ENCODE assay signal across 17 cellular contexts in genomic region chr7:83457022-83457892, GRCh38.
DNase-seq lines count a peak whose midpoint lies in the region; ATAC-seq, FAIRE-seq and TF ChIP-seq lines count a peak whose summit lies in the region.
"Had no signal": no experiment of that assay in that cellular context is flagged by ENCODE, and none has a peak within 500 bp of the region (broad histone marks: within the 10 kb centered on the region; RNA-seq: fewer than 3 reads in every experiment).

No MANE protein-coding gene starts in this region.

- H3K4me1 Mint-ChIP-seq in osteocyte (ENCODE audit: unreplicated experiment) (peaks cover 10% of the 10 kb centered on the region), nephron progenitor cell (peaks cover 23% of the 10 kb centered on the region)
- H3K4me1 Mint-ChIP-seq: activated CD4-positive, alpha-beta T cell treated with anti-CD3 and anti-CD28 coated beads, Interleukin-2, amount 10 ng/mL, durations not matched to agents 24 days and 14 days; naive thymus-derived CD8-positive, alpha-beta T cell had no signal

- no peak for TF ChIP-seq EP300 in GM12878 (IDR thresholded peaks at IDR 0.05; ENCODE audit: borderline replicate concordance in 1 of 2, control insufficient read depth in 1 of 2, low read depth in 2 of 2, low read length in 2 of 2)
- TF ChIP-seq EP300 in HepG2 (IDR thresholded peaks at IDR 0.05; ENCODE audit: low read depth in 2 of 2, low read length in 2 of 2) = no peak
- no peak for TF ChIP-seq EP300 in HepG2 (CRISPR knock-in tag; IDR thresholded peaks at IDR 0.05; ENCODE audit: borderline replicate concordance)

- CTCF ChIA-PET in GM12878 (lab: Yijun Ruan, JAX) (no interaction called here), HepG2 (lab: Yijun Ruan, JAX; ENCODE audit: low intra/inter-chr PET ratio, low total read pairs) (no interaction called here)

- DNase-seq in GM12878 (ENCODE audit: low read depth, low spot score) = no peak
- DNase-seq in osteocyte (ENCODE audit: extremely low spot score, unreplicated experiment) = no peak
- DNase-seq in NCI-H146 treated with DMSO at 0.1 percent for 48 hours (lab: John Stamatoyannopoulos, UW; ENCODE audit: unreplicated experiment) = no peak
- DNase-seq in erythroblast (lab: John Stamatoyannopoulos, UW) = no peak
- no peak for DNase-seq in nephron progenitor cell
- no peak for DNase-seq in HepG2 (ENCODE audit: low spot score)
- DNase-seq: activated CD4-positive, alpha-beta T cell treated with anti-CD3 and anti-CD28 coated beads, Interleukin-2, amount 10 ng/mL, durations not matched to agents 24 days and 14 days; activated T-cell treated with anti-CD3 and anti-CD28 coated beads, Interleukin-2, amount 50 U/mL, for 24 hours; esophagus squamous epithelium; naive thymus-derived CD8-positive, alpha-beta T cell; NCI-H2081; sigmoid colon had no signal

- H3K27me3 ChIP-seq in GM12878 (replicated peaks in 1 of 2; ENCODE audit: control insufficient read depth in 2 of 2, insufficient read depth in 2 of 2, low read length in 1 of 2) (no peaks in the 10 kb centered on the region), HepG2 (ENCODE audit: control insufficient read depth in 1 of 2, insufficient read depth in 2 of 2, low read length in 2 of 2) (no peaks in the 10 kb centered on the region)
- H3K27me3 ChIP-seq: esophagus squamous epithelium, sigmoid colon had no signal

- H3K9me3 Mint-ChIP-seq in osteocyte (ENCODE audit: unreplicated experiment) (no peaks in the 10 kb centered on the region), nephron progenitor cell (no peaks in the 10 kb centered on the region)
- H3K9me3 Mint-ChIP-seq: activated CD4-positive, alpha-beta T cell treated with anti-CD3 and anti-CD28 coated beads, Interleukin-2, amount 10 ng/mL, durations not matched to agents 24 days and 14 days; activated T-cell treated with anti-CD3 and anti-CD28 coated beads, Interleukin-2, amount 50 U/mL, for 24 hours had no signal

- H3K36me3 ChIP-seq in GM12878 (ENCODE audit: control insufficient read depth in 2 of 2, insufficient read depth in 2 of 2, low read length in 1 of 2) = no peaks in the 10 kb centered on the region
- H3K36me3 ChIP-seq in HepG2 (replicated peaks in 1 of 2; ENCODE audit: control insufficient read depth in 1 of 2, insufficient read depth in 2 of 2, low read length in 2 of 2) = no peaks in the 10 kb centered on the region
- H3K36me3 ChIP-seq: esophagus squamous epithelium, sigmoid colon had no signal

- POLR2A ChIA-PET in GM12878 (lab: Charles Lee) (no interaction called here), HepG2 (lab: Yijun Ruan, JAX) (no interaction called here)

- H3K9me3 ChIP-seq in GM12878 (replicated peaks; ENCODE audit: control insufficient read depth, insufficient read depth, low read length) (no peaks in the 10 kb centered on the region), HepG2 (ENCODE audit: low read length) (no peaks in the 10 kb centered on the region)
- H3K9me3 ChIP-seq: esophagus squamous epithelium, sigmoid colon had no signal

- no peak for FAIRE-seq in GM12878 (lab: Jason Lieb, UNC)
- FAIRE-seq in HepG2 (lab: Jason Lieb, UNC) = no peak
- FAIRE-seq: GM18507 had no signal

- SMC1A ChIA-PET in GM12878 (lab: Charles Lee; ENCODE audit: uncharacterized antibody, unreplicated experiment) = interaction anchor here (0.8 to 1.6 kb wide), 3 partner anchors 10 to 55 kb away, joined by 3 to 4 read pairs (median 3); no protein-coding TSS in a partner anchor

- peak; percentile 86 for ATAC-seq in GM19395 (IDR thresholded peaks at IDR 0.05; ENCODE audit: unreplicated experiment)
- ATAC-seq in HG03064 (IDR thresholded peaks at IDR 0.05; ENCODE audit: low read depth, unreplicated experiment) = peak; percentile 90
- ATAC-seq in GM12878 = peak; percentile 83
- ATAC-seq in HepG2 = no peak
- ATAC-seq: naive thymus-derived CD8-positive, alpha-beta T cell; Right ventricle myocardium inferior had no signal

- H4K20me1 ChIP-seq in GM12878 (ENCODE audit: control insufficient read depth, insufficient read depth) (no peaks in the 10 kb centered on the region), HepG2 (ENCODE audit: insufficient read depth, low read length) (no peaks in the 10 kb centered on the region)

- intact Hi-C loops in GM12878 (cut with micrococcal nuclease; ENCODE audit: unreplicated experiment) (no loop called here), HepG2 (cut with micrococcal nuclease; ENCODE audit: unreplicated experiment) (no loop called here)

- no peak overlapping the region for H3K9ac ChIP-seq in GM12878 (ENCODE audit: control insufficient read depth, insufficient read depth, low read length)
- no peak overlapping the region for H3K9ac ChIP-seq in HepG2 (ENCODE audit: insufficient read depth, low read depth, low read length)

- no peaks in the 10 kb centered on the region for H3K27me3 Mint-ChIP-seq in osteocyte (ENCODE audit: unreplicated experiment)
- peaks cover 35% of the 10 kb centered on the region for H3K27me3 Mint-ChIP-seq in nephron progenitor cell (ENCODE audit: low read depth, poor library complexity)
- H3K27me3 Mint-ChIP-seq: activated CD4-positive, alpha-beta T cell treated with anti-CD3 and anti-CD28 coated beads, Interleukin-2, amount 10 ng/mL, durations not matched to agents 24 days and 14 days; activated T-cell treated with anti-CD3 and anti-CD28 coated beads, Interleukin-2, amount 50 U/mL, for 24 hours; stimulated activated naive CD8-positive, alpha-beta T cell treated with anti-CD3 and anti-CD28 coated beads, Interleukin-15, Interleukin-2, amounts not matched to agents 100 ng/mL and 50 ng/mL, for 24 hours had no signal

- RAD21 ChIA-PET in GM12878 (lab: Charles Lee; ENCODE audit: unreplicated experiment) = no interaction called here

- no peaks in the 10 kb centered on the region for H3K79me2 ChIP-seq in GM12878 (ENCODE audit: control insufficient read depth, insufficient read depth, low read length)
- no peaks in the 10 kb centered on the region for H3K79me2 ChIP-seq in HepG2 (ENCODE audit: insufficient read depth, low read length)

- WGBS in GM12878 (ENCODE audit: insufficient coverage, insufficient replicate concordance, low lambda C conversion rate, missing lambda C conversion rate) = 35% methylated on average over 5 of the region's 5 CpGs
- WGBS in HepG2 (ENCODE audit: low lambda C conversion rate) = 28% methylated on average over 5 of the region's 5 CpGs

- peak overlapping the region; percentile 4; the same call in 1 of the 2 replicates for H3K4me2 ChIP-seq in GM12878 (ENCODE audit: control insufficient read depth, insufficient read depth)
- no peak overlapping the region for H3K4me2 ChIP-seq in HepG2 (ENCODE audit: low read depth, low read length)

- H3K27ac ChIP-seq in GM12878 (ENCODE audit: control insufficient read depth, insufficient read depth) = no peak overlapping the region
- H3K27ac ChIP-seq in HepG2 (ENCODE audit: extremely low read length, insufficient read depth, low read length) = no peak overlapping the region
- H3K27ac ChIP-seq: esophagus squamous epithelium, sigmoid colon had no signal

- H3K4me3 ChIP-seq in GM12878 = no peak overlapping the region
- H3K4me3 ChIP-seq in HepG2 (replicated peaks in 1 of 3; ENCODE audit: insufficient read depth in 1 of 3, low read depth in 2 of 3, low read length in 3 of 3) = no peak overlapping the region
- H3K4me3 ChIP-seq: esophagus squamous epithelium, sigmoid colon had no signal

- in situ Hi-C loops in GM12878 (cut with MboI) = no loop called here
- in situ Hi-C loops in HepG2 (cut with HindIII; ENCODE audit: extremely low pct_ligation_motif_present, low pct_unique_long_range_greater_than_20kb) = no loop called here

- TF ChIP-seq RAD21 in GM12878 (IDR thresholded peaks at IDR 0.05; ENCODE audit: insufficient read depth, low read depth, low read length) = no peak
- TF ChIP-seq RAD21 in HepG2 (CRISPR knock-in tag; IDR thresholded peaks at IDR 0.05) = no peak

- H3K27ac Mint-ChIP-seq in osteocyte (ENCODE audit: unreplicated experiment) (peak overlapping the region; percentile 31), nephron progenitor cell (no peak overlapping the region)
- H3K27ac Mint-ChIP-seq: activated CD4-positive, alpha-beta T cell treated with anti-CD3 and anti-CD28 coated beads, Interleukin-2, amount 10 ng/mL, durations not matched to agents 24 days and 14 days; activated T-cell treated with anti-CD3 and anti-CD28 coated beads, Interleukin-2, amount 50 U/mL, for 24 hours; naive thymus-derived CD8-positive, alpha-beta T cell; stimulated activated naive CD8-positive, alpha-beta T cell treated with anti-CD3 and anti-CD28 coated beads, Interleukin-15, Interleukin-2, amounts not matched to agents 100 ng/mL and 50 ng/mL, for 24 hours had no signal

- TF ChIP-seq POLR2A in GM12878 (IDR thresholded peaks at IDR 0.05; ENCODE audit: low read depth, low read length) = no peak
- TF ChIP-seq POLR2A in erythroblast (IDR thresholded peaks at IDR 0.05; ENCODE audit: low read length) = no peak
- no peak for TF ChIP-seq POLR2A in HepG2 (IDR thresholded peaks at IDR 0.05; ENCODE audit: insufficient read depth in 1 of 2, low read depth in 2 of 2, low read length in 2 of 2)

- TF ChIP-seq CTCF in GM12878 (IDR thresholded peaks at IDR 0.05 in 2 of 3, conservative IDR thresholded peaks at IDR 0.05 in 1 of 3; ENCODE audit: control insufficient read depth in 2 of 3, extremely low read depth in 1 of 3, insufficient read depth in 1 of 3, low read depth in 3 of 3, low read length in 3 of 3) (no peak), osteocyte (IDR thresholded peaks at IDR 0.05) (no peak), nephron progenitor cell (IDR thresholded peaks at IDR 0.05) (no peak), HepG2 (CRISPR knock-in tag; IDR thresholded peaks at IDR 0.05) (no peak)

- H3K36me3 Mint-ChIP-seq in osteocyte (ENCODE audit: unreplicated experiment) (no peaks in the 10 kb centered on the region), nephron progenitor cell (ENCODE audit: low read depth) (no peaks in the 10 kb centered on the region)
- H3K36me3 Mint-ChIP-seq: naive thymus-derived CD8-positive, alpha-beta T cell had no signal

- BruUV-seq in GM12878 (replicated peaks; lab: Mats Ljungman, UMichigan) (no TSS peak), HepG2 (replicated peaks; lab: Mats Ljungman, UMichigan) (no TSS peak)

- H2AFZ ChIP-seq in GM12878 (ENCODE audit: control insufficient read depth, low read depth, low read length) = no peak overlapping the region; the same call in none of the 2 replicates
- no peak overlapping the region for H2AFZ ChIP-seq in HepG2 (ENCODE audit: low read length)

- H3K4me1 ChIP-seq in GM12878 (ENCODE audit: control insufficient read depth, insufficient read depth, low read length) (no peaks in the 10 kb centered on the region), HepG2 (ENCODE audit: insufficient read depth, low read length) (no peaks in the 10 kb centered on the region)
- H3K4me1 ChIP-seq: esophagus squamous epithelium, sigmoid colon had no signal

- H3K4me3 Mint-ChIP-seq in osteocyte (ENCODE audit: unreplicated experiment) (peak overlapping the region; percentile 37), nephron progenitor cell (no peak overlapping the region)
- H3K4me3 Mint-ChIP-seq: activated CD4-positive, alpha-beta T cell treated with anti-CD3 and anti-CD28 coated beads, Interleukin-2, amount 10 ng/mL, durations not matched to agents 24 days and 14 days; activated T-cell treated with anti-CD3 and anti-CD28 coated beads, Interleukin-2, amount 50 U/mL, for 24 hours; naive thymus-derived CD8-positive, alpha-beta T cell; stimulated activated naive CD8-positive, alpha-beta T cell treated with anti-CD3 and anti-CD28 coated beads, Interleukin-15, Interleukin-2, amounts not matched to agents 100 ng/mL and 50 ng/mL, for 24 hours had no signal
